4 cellular contexts compared by ENCODE assay signal in the genomic region with DNA sequence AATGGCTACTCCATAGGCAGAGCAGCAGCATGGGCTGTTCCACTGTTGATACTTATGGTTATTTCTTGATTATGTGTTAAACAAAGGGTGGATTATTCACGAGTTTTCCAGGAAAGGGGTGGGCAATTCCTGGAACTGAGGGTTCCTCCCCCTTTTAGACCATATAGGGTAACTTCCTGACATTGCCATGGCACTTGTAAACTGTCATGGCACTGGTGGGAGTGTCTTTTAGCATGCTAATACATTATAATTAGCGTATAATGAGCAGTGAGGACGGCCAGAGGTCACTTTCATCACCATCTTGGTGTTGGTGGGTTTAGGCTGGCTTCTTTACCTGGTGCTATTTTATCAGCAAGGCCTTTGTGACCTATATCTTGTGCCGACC. TPM values are rescaled to one million over a fixed set of nuclear protein-coding genes. Genes with fewer than 3 reads are reported as not detected.
"Had no signal": no experiment of that assay in that cellular context is flagged by ENCODE, and none has a peak within 500 bp of the region (broad histone marks: within the 10 kb centered on the region; RNA-seq: fewer than 3 reads in every experiment).

No MANE protein-coding gene starts in this region.

RNA-seq across cellular contexts. Expression of a gene that starts 18.0 kb away (rescaled TPM):
- total RNA-seq: activated B cell treated with CpG ODN at 0.5 μM for 24 hours; activated CD4-positive, alpha-beta T cell treated with anti-CD3 and anti-CD28 coated beads, Interleukin-2, amount 10 ng/mL, durations not matched to agents 24 days and 14 days; activated naive CD4-positive, alpha-beta T cell treated with anti-CD3 and anti-CD28 coated beads, Interleukin-2, amount 50 U/mL, for 72 hours had no signal
- polyA plus RNA-seq: IgD-negative memory B cell had no signal
